In genomic region chr16:58582971-58583765, GRCh38 we compare ENCODE assay signal across 19 cellular contexts. TPM values are rescaled to one million over a fixed set of nuclear protein-coding genes. Genes with fewer than 3 reads are reported as not detected.
DNase-seq lines count a peak whose midpoint lies in the region; ATAC-seq and TF ChIP-seq lines count a peak whose summit lies in the region.
"Had no signal": no experiment of that assay in that cellular context is flagged by ENCODE, and none has a peak within 500 bp of the region (broad histone marks: within the 10 kb centered on the region; RNA-seq: fewer than 3 reads in every experiment).

No MANE protein-coding gene starts in this region.

- no peak overlapping the region for H3K4me2 ChIP-seq in IMR-90 (ENCODE audit: low read depth, low read length)

- TF ChIP-seq POLR2A in IMR-90 (IDR thresholded peaks at IDR 0.05; ENCODE audit: low read depth, low read length): no peak

- no peak overlapping the region for H2AK5ac ChIP-seq in IMR-90 (ENCODE audit: low read depth, low read length)

- intact Hi-C loops in IMR-90 (cut with micrococcal nuclease): no loop called here

- H3K4me3 ChIP-seq in IMR-90 (ENCODE audit: insufficient read depth, low read depth, low read length): no peak overlapping the region
- H3K4me3 ChIP-seq: breast epithelium, mucosa of descending colon, thoracic aorta had no signal

- in situ Hi-C loops in IMR-90 (cut with MboI; ENCODE audit: low sequenced_read_pairs): no loop called here

- no peak overlapping the region for H2AFZ ChIP-seq in IMR-90 (replicated peaks; ENCODE audit: low read length, poor library complexity)

- no peak for TF ChIP-seq RAD21 in IMR-90 (IDR thresholded peaks at IDR 0.05; ENCODE audit: low read length)

- dilution Hi-C loops in IMR-90 (cut with HindIII; ENCODE audit: low sequenced_read_pairs, unreplicated experiment): no loop called here

- POLR2A ChIA-PET in IMR-90 (lab: Charles Lee; ENCODE audit: unreplicated experiment): no interaction called here

- H3K9me3 ChIP-seq in IMR-90 (ENCODE audit: control insufficient read depth, insufficient read depth, low read length): no peaks in the 10 kb centered on the region
- H3K9me3 ChIP-seq: breast epithelium, mucosa of descending colon, thoracic aorta had no signal

- H3K9ac ChIP-seq in IMR-90 (ENCODE audit: low read depth, low read length): no peak overlapping the region

- peak overlapping the region; percentile 72 for H3K27ac Mint-ChIP-seq in activated naive CD8-positive, alpha-beta T cell treated with anti-CD3 and anti-CD28 coated beads, Interleukin-2, amount 50 U/mL, for 24 hours
- H3K27ac Mint-ChIP-seq: B cell had no signal

- ATAC-seq in IMR-90 (ENCODE audit: low read depth) (no peak), GM21526 (IDR thresholded peaks at IDR 0.05; ENCODE audit: low FRiP score, unreplicated experiment) (no peak), GM18861 (IDR thresholded peaks at IDR 0.05; ENCODE audit: unreplicated experiment) (no peak)
- peak; percentile 73 for ATAC-seq in activated naive CD8-positive, alpha-beta T cell treated with anti-CD3 and anti-CD28 coated beads, Interleukin-2, amount 50 U/mL, for 24 hours
- ATAC-seq: mucosa of descending colon had no signal

- H4K91ac ChIP-seq in IMR-90 (ENCODE audit: insufficient read depth, low read depth, low read length): no peak overlapping the region

- no peak overlapping the region for H3K56ac ChIP-seq in IMR-90 (ENCODE audit: extremely low read depth, insufficient read depth, low read length)

- no peak overlapping the region for H3K4me3 Mint-ChIP-seq in activated naive CD8-positive, alpha-beta T cell treated with anti-CD3 and anti-CD28 coated beads, Interleukin-2, amount 50 U/mL, for 24 hours
- H3K4me3 Mint-ChIP-seq: B cell, H9 had no signal

- no peaks in the 10 kb centered on the region for H3K4me1 ChIP-seq in IMR-90 (ENCODE audit: control insufficient read depth, insufficient read depth, low read length)
- H3K4me1 ChIP-seq: breast epithelium had no signal

- peaks cover 48% of the 10 kb centered on the region for H3K36me3 ChIP-seq in IMR-90 (ENCODE audit: control insufficient read depth, insufficient read depth, low read length)
- H3K36me3 ChIP-seq: breast epithelium had no signal

- CTCF ChIA-PET in IMR-90 (lab: Yijun Ruan, JAX): no interaction called here

- H4K5ac ChIP-seq in IMR-90 (ENCODE audit: low read depth, low read length): no peak overlapping the region

- H2AK9ac ChIP-seq in IMR-90 (replicated peaks; ENCODE audit: low read depth, low read length, poor library complexity): no peak overlapping the region

- H3K4ac ChIP-seq in IMR-90 (ENCODE audit: low read depth, low read length): no peak overlapping the region

- no CpG with 5 or more reads among the region's 8 CpGs for WGBS in IMR-90 (ENCODE audit: extremely low coverage in 2 of 2, insufficient read length in 1 of 2), 2 experiments

- TF ChIP-seq CTCF in IMR-90 (conservative IDR thresholded peaks at IDR 0.05; ENCODE audit: low read depth, low read length): no peak

- no peaks in the 10 kb centered on the region for H3K27me3 Mint-ChIP-seq in activated naive CD8-positive, alpha-beta T cell treated with anti-CD3 and anti-CD28 coated beads, Interleukin-2, amount 50 U/mL, for 24 hours
- H3K27me3 Mint-ChIP-seq: B cell had no signal

- peaks cover 78% of the 10 kb centered on the region for H3K36me3 Mint-ChIP-seq in activated naive CD8-positive, alpha-beta T cell treated with anti-CD3 and anti-CD28 coated beads, Interleukin-2, amount 50 U/mL, for 24 hours (ENCODE audit: low read depth)

- H2BK5ac ChIP-seq in IMR-90 (ENCODE audit: low read depth, low read length, poor library complexity, severe bottlenecking): no peak overlapping the region

- no peak overlapping the region for H3K23ac ChIP-seq in IMR-90 (ENCODE audit: low read depth, low read length)

- no TSS peak for BruUV-seq in IMR-90 (replicated peaks; lab: Mats Ljungman, UMichigan)

- peaks cover 22% of the 10 kb centered on the region for H3K4me1 Mint-ChIP-seq in activated naive CD8-positive, alpha-beta T cell treated with anti-CD3 and anti-CD28 coated beads, Interleukin-2, amount 50 U/mL, for 24 hours
- H3K4me1 Mint-ChIP-seq: B cell, H9 had no signal

- H2BK15ac ChIP-seq in IMR-90 (ENCODE audit: low read depth, low read length): no peak overlapping the region

- no peak overlapping the region for H2BK120ac ChIP-seq in IMR-90 (ENCODE audit: low read depth, low read length)

- H3K18ac ChIP-seq in IMR-90 (ENCODE audit: low read depth, low read length): no peak overlapping the region

- H2BK20ac ChIP-seq in IMR-90 (ENCODE audit: low read depth, low read length): no peak overlapping the region

- no peak overlapping the region for H3K27ac ChIP-seq in IMR-90 (ENCODE audit: insufficient read depth, low read length)
- H3K27ac ChIP-seq: breast epithelium, thoracic aorta, WERI-Rb-1 had no signal

- no peaks in the 10 kb centered on the region for H3K27me3 ChIP-seq in IMR-90 (ENCODE audit: control insufficient read depth, insufficient read depth, low read length)
- H3K27me3 ChIP-seq: breast epithelium had no signal

- peaks cover 6 to 19% of the 10 kb centered on the region in 2 experiments; a peak in 3 of 4 replicates for H3K79me1 ChIP-seq in IMR-90 (ENCODE audit: low read depth in 1 of 2, low read length in 2 of 2)

- DNase-seq in Daoy (ENCODE audit: low read depth): peak; percentile 28
- DNase-seq in IMR-90: no peak
- peak; percentile 6 for DNase-seq in activated naive CD8-positive, alpha-beta T cell treated with anti-CD3 and anti-CD28 coated beads, Interleukin-2, amount 50 U/mL, for 24 hours
- peak; percentile 54 for DNase-seq in iris pigment epithelial cell (ENCODE audit: low read depth)
- DNase-seq in NCI-H187 (lab: John Stamatoyannopoulos, UW): no peak
- DNase-seq: GF-D8; H9; kidney glomerular epithelial cell; mucosa of descending colon; NCI-H1105 treated with DMSO at 0.1 percent for 48 hours; NCI-H2171 treated with DMSO at 0.1 percent for 48 hours; NCI-H774; stimulated activated CD4-positive, alpha-beta T cell treated with anti-CD3 and anti-CD28 coated beads, Interleukin-2, amount 100 ng/mL, for 48 hours; WERI-Rb-1 had no signal

- H4K20me1 ChIP-seq in IMR-90 (ENCODE audit: insufficient read depth, low read length): no peaks in the 10 kb centered on the region

- no peak overlapping the region for H3K14ac ChIP-seq in IMR-90 (replicated peaks; ENCODE audit: low read depth, low read length)

- H3K9me3 Mint-ChIP-seq in activated naive CD8-positive, alpha-beta T cell treated with anti-CD3 and anti-CD28 coated beads, Interleukin-2, amount 50 U/mL, for 24 hours: no peaks in the 10 kb centered on the region

- H3K9me1 ChIP-seq in IMR-90 (ENCODE audit: insufficient read depth, low read length): no peaks in the 10 kb centered on the region

- no peak overlapping the region for H4K8ac ChIP-seq in IMR-90 (ENCODE audit: low read depth in 2 of 2, low read length in 2 of 2)

TF ChIP-seq in IMR-90, 13 proteins besides CTCF, POLR2A, EP300 and RAD21:
- TF ChIP-seq SMC3 (IDR thresholded peaks at IDR 0.05; ENCODE audit: low read depth, low read length): no peak
- peak; percentile 79 for TF ChIP-seq CEBPB (IDR thresholded peaks at IDR 0.05; ENCODE audit: low read depth, low read length)
- TF ChIP-seq MXI1 (IDR thresholded peaks at IDR 0.05; ENCODE audit: borderline replicate concordance, low read depth, low read length): no peak

RNA-seq across cellular contexts. Expression of gene CNOT1, which starts 46.5 kb away (rescaled TPM):
- 59.3 and 63.9 TPM in 2 replicates for total RNA-seq in Daoy (2014; rRNA removed; shearing (Covaris generic))
- 203 and 357 TPM in 2 replicates for total RNA-seq in IMR-90 (2012; rRNA removed)
- polyA plus RNA-seq in IMR-90 (2012; rRNA removed): 67.7 and 85.5 TPM in 2 replicates
- 38.0 and 70.7 TPM in 2 replicates for polyA plus RNA-seq in IMR-90 (2012; cell fraction: cytosol; rRNA removed)
- 74.1 and 206 TPM in 2 replicates for polyA plus RNA-seq in IMR-90 (2012; cell fraction: nucleus; rRNA removed; ENCODE audit: low replicate concordance)

Comparison
In these comparisons a context has a peak if more than half of its experiments do, and no peak if none do; other contexts are left out.
1. DNase-seq: peak in Daoy (single experiment), activated naive CD8-positive, alpha-beta T cell treated with anti-CD3 and anti-CD28 coated beads, Interleukin-2, amount 50 U/mL, for 24 hours (single experiment) and iris pigment epithelial cell (single experiment); none in IMR-90 (single experiment) and NCI-H187 (0 of 2).